10 cellular contexts compared by ENCODE assay signal in genomic region chr2:23900927-23901322, GRCh38. TPM values are rescaled to one million over a fixed set of nuclear protein-coding genes. Genes with fewer than 3 reads are reported as not detected.
DNase-seq lines count a peak whose midpoint lies in the region; ATAC-seq, FAIRE-seq and TF ChIP-seq lines count a peak whose summit lies in the region.
"Had no signal": no experiment of that assay in that cellular context is flagged by ENCODE, and none has a peak within 500 bp of the region (broad histone marks: within the 10 kb centered on the region; RNA-seq: fewer than 3 reads in every experiment).

No MANE protein-coding gene starts in this region.

- no TSS peak for BruUV-seq in endothelial cell of umbilical vein (replicated peaks; lab: Mats Ljungman, UMichigan)

- H3K9me3 ChIP-seq in endothelial cell of umbilical vein (replicated peaks; ENCODE audit: control insufficient read depth, insufficient read depth, low read length), result no peaks in the 10 kb centered on the region
- H3K9me3 ChIP-seq: body of pancreas had no signal

- TF ChIP-seq POLR2A in endothelial cell of umbilical vein (IDR thresholded peaks at IDR 0.05; ENCODE audit: low read depth, low read length), result no peak

- H3K27ac ChIP-seq in endothelial cell of umbilical vein (ENCODE audit: insufficient read depth, low read depth, low read length), result no peak overlapping the region
- H3K27ac ChIP-seq: body of pancreas had no signal

- H3K36me3 ChIP-seq in endothelial cell of umbilical vein (ENCODE audit: control insufficient read depth in 2 of 2, extremely low read depth in 1 of 2, insufficient read depth in 2 of 2, low read length in 2 of 2), result no peaks in the 10 kb centered on the region

- H4K20me1 ChIP-seq in endothelial cell of umbilical vein (replicated peaks; ENCODE audit: control insufficient read depth, extremely low read depth, insufficient read depth, low read length), result peaks cover 5% of the 10 kb centered on the region

- peak overlapping the region; percentile 34 for H3K4me2 ChIP-seq in endothelial cell of umbilical vein (ENCODE audit: insufficient read depth, low read length)

- ATAC-seq in GM19324 (IDR thresholded peaks at IDR 0.05; ENCODE audit: low FRiP score, unreplicated experiment) (no peak), HG03108 (IDR thresholded peaks at IDR 0.05; ENCODE audit: unreplicated experiment) (no peak)
- ATAC-seq: body of pancreas had no signal

- H2AFZ ChIP-seq in endothelial cell of umbilical vein (ENCODE audit: low read depth, low read length), result no peak overlapping the region

- H3K79me2 ChIP-seq in endothelial cell of umbilical vein (ENCODE audit: control insufficient read depth, insufficient read depth, low read length), result peaks cover 61% of the 10 kb centered on the region

- H3K4me1 ChIP-seq in endothelial cell of umbilical vein (ENCODE audit: control insufficient read depth, extremely low read depth, insufficient read depth, low read length), result peaks cover 9% of the 10 kb centered on the region

- no peak overlapping the region for H3K4me3 ChIP-seq in endothelial cell of umbilical vein (replicated peaks in 1 of 3; ENCODE audit: insufficient read depth in 1 of 3, low read depth in 1 of 3, low read length in 3 of 3)
- H3K4me3 ChIP-seq: body of pancreas had no signal

- peak; percentile 76 for FAIRE-seq in endothelial cell of umbilical vein (lab: Jason Lieb, UNC)

- peaks cover 6% of the 10 kb centered on the region for H3K9me1 ChIP-seq in endothelial cell of umbilical vein (replicated peaks; ENCODE audit: control insufficient read depth, extremely low read depth, insufficient read depth, low read length)

- H3K27me3 ChIP-seq in endothelial cell of umbilical vein (ENCODE audit: control insufficient read depth in 2 of 2, insufficient read depth in 2 of 2, low read length in 2 of 2), result no peaks in the 10 kb centered on the region
- H3K27me3 ChIP-seq: body of pancreas had no signal

- in situ Hi-C loops in KBM-7 (cut with MboI; ENCODE audit: low pct_unique_long_range_greater_than_20kb, low sequenced_read_pairs), result no loop called here

- intact Hi-C loops in endothelial cell of umbilical vein (cut with micrococcal nuclease), result no loop called here

- no peak for TF ChIP-seq CTCF in endothelial cell of umbilical vein (IDR thresholded peaks at IDR 0.05; ENCODE audit: extremely low read depth in 1 of 2, insufficient read depth in 1 of 2, low read depth in 1 of 2, low read length in 2 of 2)

- dilution Hi-C loops in endothelial cell of umbilical vein (cut with MboI; ENCODE audit: extremely low pct_ligation_motif_present, low sequenced_read_pairs), result no loop called here

- H3K9ac ChIP-seq in endothelial cell of umbilical vein (replicated peaks; ENCODE audit: extremely low read depth, insufficient read depth, low read length), result no peak overlapping the region

- CTCF ChIA-PET in endothelial cell of umbilical vein (lab: Charles Lee), result interaction anchor here (1.0 to 2.5 kb wide), 4 partner anchors 25 to 183 kb away, joined by 3 to 9 read pairs (median 6); partner anchors contain the start of genes ATAD2B and TP53I3

- DNase-seq in CD1c-positive myeloid dendritic cell (ENCODE audit: extremely low spot score) (peak; percentile 61), NCI-H460 (ENCODE audit: extremely low read depth, low read depth) (peak; percentile 57), endothelial cell of umbilical vein (ENCODE audit: low read depth, low spot score) (peak; percentile 85), pons (ENCODE audit: low spot score) (peak; percentile 11), KBM-7 (no peak), HuH-7.5 (ENCODE audit: low spot score) (no peak)
- DNase-seq: NCI-H1417 treated with DMSO at 0.1 percent for 48 hours had no signal

- POLR2A ChIA-PET in endothelial cell of umbilical vein (lab: Charles Lee), result interaction anchor here (0.7 kb wide), 1 partner anchor 22 kb away, joined by 4 read pairs; no protein-coding TSS in a partner anchor

TF ChIP-seq in endothelial cell of umbilical vein, 7 proteins besides CTCF, POLR2A, EP300 and RAD21:
- TF ChIP-seq EZH2 (IDR thresholded peaks at IDR 0.05; ENCODE audit: borderline replicate concordance, low read depth, low read length, severe bottlenecking) (no peak), FOS (IDR thresholded peaks at IDR 0.05; ENCODE audit: borderline replicate concordance, insufficient read depth, low read length) (peak; percentile 84), JUN (IDR thresholded peaks at IDR 0.05; ENCODE audit: borderline replicate concordance, insufficient read depth, insufficient read length, low read depth) (peak; percentile 52), GATA2 (IDR thresholded peaks at IDR 0.05; ENCODE audit: insufficient read depth, insufficient read length, low read depth, low read length) (no peak)

RNA-seq across cellular contexts. Expression of gene ATAD2B, which starts 26.0 kb away (rescaled TPM):
- 15.0 and 16.7 TPM in 2 replicates for total RNA-seq in NCI-H460 (2014; rRNA removed; shearing (Covaris generic))
- 8.0 and 19.4 TPM in 2 replicates for polyA plus RNA-seq in NCI-H460 (2014; cell fraction: nucleus; rRNA removed)
- 19.1 and 20.0 TPM in 2 replicates for total RNA-seq in endothelial cell of umbilical vein
- 1.8 and 2.5 TPM in 2 replicates for polyA plus RNA-seq in endothelial cell of umbilical vein
- 1.8 and 2.1 TPM in 2 replicates for polyA plus RNA-seq in endothelial cell of umbilical vein (2011; cell fraction: cytosol; rRNA removed)
- 12.9 and 15.7 TPM in 2 replicates for polyA plus RNA-seq in endothelial cell of umbilical vein (2011; cell fraction: nucleus; rRNA removed)
- 4.9 and 5.2 TPM in 2 replicates for polyA plus RNA-seq in endothelial cell of umbilical vein (2012)
- 15.4 and 17.5 TPM in 2 replicates for polyA minus RNA-seq in endothelial cell of umbilical vein
- 6.2 TPM for polyA minus RNA-seq in endothelial cell of umbilical vein (2011; cell fraction: cytosol; rRNA and poly(A)+ RNA removed)
- polyA minus RNA-seq in endothelial cell of umbilical vein (2011; cell fraction: nucleus; rRNA and poly(A)+ RNA removed), result 69.4 and 79.0 TPM in 2 replicates

RNA-seq across cellular contexts. Expression of gene UBXN2A, which starts 39.3 kb away (rescaled TPM):
- total RNA-seq in NCI-H460 (2014; rRNA removed; shearing (Covaris generic)), result 18.6 and 21.9 TPM in 2 replicates
- 7.2 and 13.5 TPM in 2 replicates for polyA plus RNA-seq in NCI-H460 (2014; cell fraction: nucleus; rRNA removed)
- 16.8 and 19.0 TPM in 2 replicates for total RNA-seq in endothelial cell of umbilical vein
- polyA plus RNA-seq in endothelial cell of umbilical vein, result 2.8 and 3.6 TPM in 2 replicates
- polyA plus RNA-seq in endothelial cell of umbilical vein (2011; cell fraction: cytosol; rRNA removed), result 6.6 and 6.7 TPM in 2 replicates
- polyA plus RNA-seq in endothelial cell of umbilical vein (2011; cell fraction: nucleus; rRNA removed), result 3.0 and 5.0 TPM in 2 replicates
- polyA plus RNA-seq in endothelial cell of umbilical vein (2012), result 9.8 and 12.5 TPM in 2 replicates
- polyA minus RNA-seq in endothelial cell of umbilical vein, result 3.0 and 5.1 TPM in 2 replicates
- polyA minus RNA-seq in endothelial cell of umbilical vein (2011; cell fraction: cytosol; rRNA and poly(A)+ RNA removed), result 6.2 TPM
- 4.4 and 5.5 TPM in 2 replicates for polyA minus RNA-seq in endothelial cell of umbilical vein (2011; cell fraction: nucleus; rRNA and poly(A)+ RNA removed)

Comparison
In these comparisons a context has a peak if more than half of its experiments do, and no peak if none do; other contexts are left out.
1. DNase-seq: peak in CD1c-positive myeloid dendritic cell (single experiment), NCI-H460 (single experiment), endothelial cell of umbilical vein (single experiment) and pons (single experiment); none in KBM-7 (single experiment) and HuH-7.5 (single experiment).